31 cellular contexts compared by ENCODE assay signal in the genomic region with DNA sequence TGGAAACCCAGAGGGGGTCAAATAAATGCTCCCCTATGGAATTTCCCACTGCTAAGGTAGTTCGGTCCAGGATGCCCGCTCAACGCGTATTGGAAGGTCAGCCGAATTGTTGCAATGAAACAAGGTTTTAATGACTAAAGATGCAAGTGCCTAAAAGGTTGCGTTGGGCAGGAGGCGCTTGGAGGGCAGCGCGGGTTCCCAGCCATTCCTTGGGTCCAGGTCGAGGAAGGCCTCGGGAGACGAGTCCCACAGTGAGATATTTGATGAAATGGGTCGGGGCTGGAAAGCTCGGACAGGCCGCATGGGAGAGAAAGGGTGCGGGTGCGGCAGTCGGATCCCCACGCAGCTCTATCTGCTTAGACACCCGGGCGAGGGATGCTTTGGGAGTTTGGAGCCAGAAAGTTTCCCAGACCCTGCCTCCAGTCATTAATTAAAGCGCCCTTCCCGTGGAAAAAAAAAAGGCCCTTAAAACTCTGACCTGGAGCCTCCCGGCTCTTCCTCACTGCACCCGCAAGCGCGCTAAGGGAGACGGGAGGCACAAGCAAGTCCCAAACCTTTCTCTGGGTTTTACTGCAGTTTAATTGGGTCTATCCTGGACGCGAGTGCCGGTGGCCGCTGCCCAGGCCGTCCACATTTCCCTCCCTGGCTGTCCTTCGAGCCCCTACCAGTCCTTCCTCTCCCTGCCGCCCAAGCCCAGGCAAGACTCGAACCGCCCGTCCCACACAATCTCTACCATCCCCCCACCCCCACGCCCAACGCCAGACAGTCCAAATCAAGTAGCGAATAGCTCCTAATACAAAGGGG. TPM values are rescaled to one million over a fixed set of nuclear protein-coding genes. Genes with fewer than 3 reads are reported as not detected.
DNase-seq lines count a peak whose midpoint lies in the region; ATAC-seq and TF ChIP-seq lines count a peak whose summit lies in the region.
"Had no signal": no experiment of that assay in that cellular context is flagged by ENCODE, and none has a peak within 500 bp of the region (broad histone marks: within the 10 kb centered on the region; RNA-seq: fewer than 3 reads in every experiment).

No MANE protein-coding gene starts in this region.

- H2BK120ac ChIP-seq in trophoblast cell (ENCODE audit: insufficient read depth, low read length, poor library complexity): no peak overlapping the region

- H3K36me3 ChIP-seq in HUES48 (ENCODE audit: control insufficient read depth, insufficient read depth, low read length) (no peaks in the 10 kb centered on the region), trophoblast cell (ENCODE audit: control insufficient read depth in 1 of 2, insufficient read depth in 2 of 2, low read length in 2 of 2) (no peaks in the 10 kb centered on the region)
- H3K36me3 ChIP-seq: adrenal gland; BLaER1 treated with 17β-estradiol and CSF1 and Interleukin-3, amounts not matched to agents 10 nM and 100 nM; gastroesophageal sphincter; HAP-1; right lobe of liver; uterus had no signal

- H3K9me3 Mint-ChIP-seq in brain: peaks cover 0 to 9% (median 5%) of the 10 kb centered on the region in 5 experiments

- H2BK12ac ChIP-seq in trophoblast cell (ENCODE audit: low read length): peak overlapping the region; percentile 42

- no peak overlapping the region for H2BK5ac ChIP-seq in trophoblast cell (ENCODE audit: low read depth, low read length, poor library complexity)

- WGBS in trophoblast cell (ENCODE audit: extremely low coverage, insufficient coverage, insufficient read length): no CpG with 5 or more reads among the region's 41 CpGs

- peaks cover 100% of the 10 kb centered on the region for H3K27me3 Mint-ChIP-seq in brain

- H4K91ac ChIP-seq in trophoblast cell (ENCODE audit: low read depth, low read length): peak overlapping the region; percentile 70

- H3K18ac ChIP-seq in trophoblast cell (ENCODE audit: low read length): peak overlapping the region; percentile 34

- H3K14ac ChIP-seq in trophoblast cell (ENCODE audit: low read length): peak overlapping the region; percentile 18

- H3K4me2 ChIP-seq in trophoblast cell (ENCODE audit: low read length): peak overlapping the region; percentile 78
- H3K4me2 ChIP-seq: BLaER1 treated with 17β-estradiol and CSF1 and Interleukin-3, amounts not matched to agents 10 nM and 100 nM had no signal

- H3K4me3 Mint-ChIP-seq in brain: peak overlapping the region; percentile 31 to 86 (median 54)
- H3K4me3 Mint-ChIP-seq: activated CD4-positive, alpha-beta T cell treated with anti-CD3 and anti-CD28 coated beads for 36 hours; activated CD8-positive, alpha-beta T cell treated with anti-CD3 and anti-CD28 coated beads, Interleukin-2, amount 10 ng/mL, durations not matched to agents 7 days and 5 days had no signal

- no peaks in the 10 kb centered on the region; the same call in 1 of the 2 replicates for H3K9me3 ChIP-seq in HUES48 (ENCODE audit: control insufficient read depth, insufficient read depth, low read length)
- H3K9me3 ChIP-seq in iPS-18c (ENCODE audit: control insufficient read depth, insufficient read depth, low read length): no peaks in the 10 kb centered on the region
- peaks cover 3% of the 10 kb centered on the region for H3K9me3 ChIP-seq in trophoblast cell (ENCODE audit: insufficient read depth, low read depth, low read length)
- H3K9me3 ChIP-seq: adrenal gland, HAP-1, MG63, right lobe of liver, uterus had no signal

- peaks cover 44% of the 10 kb centered on the region for H3K4me1 Mint-ChIP-seq in brain

- H2AFZ ChIP-seq in trophoblast cell (ENCODE audit: insufficient read depth, low read length, poor library complexity): no peak overlapping the region

- DNase-seq in trophoblast cell: no peak
- no peak for DNase-seq in NCI-H526 (lab: John Stamatoyannopoulos, UW)
- no peak for DNase-seq in SK-N-DZ (ENCODE audit: low spot score)
- DNase-seq: activated CD4-positive, alpha-beta T cell treated with anti-CD3 and anti-CD28 coated beads for 36 hours; activated CD8-positive, alpha-beta T cell treated with anti-CD3 and anti-CD28 coated beads, Interleukin-2, amount 10 ng/mL, durations not matched to agents 7 days and 5 days; activated gamma-delta T cell treated with Interleukin-2 at 50 U/mL for 16 hours; activated T-cell treated with anti-CD3 and anti-CD28 coated beads for 4 hours; adrenal gland; COR-L47; DMS53; GF-D8; hypothalamus; KBM-7; MG63; NCI-H1417; NCI-H2081 treated with DMSO at 0.1 percent for 48 hours; NCI-H446; posterior cingulate gyrus; right lobe of liver; stimulated activated naive CD4-positive, alpha-beta T cell treated with Interleukin-2 at 50 U/mL for 16 hours; uterus had no signal

- peak overlapping the region; percentile 52; the same call in 1 of the 2 replicates for H3K4me3 ChIP-seq in HUES48 (ENCODE audit: low read depth, low read length)
- peak overlapping the region; percentile 38 for H3K4me3 ChIP-seq in iPS-18c (ENCODE audit: insufficient read depth, low read depth, low read length)
- H3K4me3 ChIP-seq in trophoblast cell (ENCODE audit: low read depth, low read length): no peak overlapping the region
- H3K4me3 ChIP-seq: adrenal gland; BLaER1 treated with 17β-estradiol and CSF1 and Interleukin-3, amounts not matched to agents 10 nM and 100 nM; gastroesophageal sphincter; HAP-1; MG63; right lobe of liver; uterus had no signal

- H2AK5ac ChIP-seq in trophoblast cell (ENCODE audit: low read length): peak overlapping the region; percentile 22

- peak overlapping the region; percentile 42 for H4K8ac ChIP-seq in trophoblast cell (ENCODE audit: low read depth, low read length)

- no peak overlapping the region for H3K23ac ChIP-seq in trophoblast cell (ENCODE audit: low read length)

- peaks cover 100% of the 10 kb centered on the region for H3K27me3 ChIP-seq in HUES48 (ENCODE audit: control insufficient read depth, insufficient read depth, low read length)
- H3K27me3 ChIP-seq in trophoblast cell (ENCODE audit: insufficient read depth, low read length): peaks cover 15% of the 10 kb centered on the region
- H3K27me3 ChIP-seq: MG63 had no signal

- no peak overlapping the region for H4K12ac ChIP-seq in trophoblast cell (ENCODE audit: low read depth, low read length)

- H3K27ac ChIP-seq in HUES48 (ENCODE audit: low read depth, low read length): no peak overlapping the region
- H3K27ac ChIP-seq in trophoblast cell (ENCODE audit: low read depth, low read length): no peak overlapping the region
- H3K27ac ChIP-seq: adrenal gland; BLaER1 treated with 17β-estradiol and CSF1 and Interleukin-3, amounts not matched to agents 10 nM and 100 nM; gastroesophageal sphincter; right lobe of liver; RWPE1; uterus had no signal

- H3K27ac Mint-ChIP-seq in brain: no peak overlapping the region
- H3K27ac Mint-ChIP-seq: activated CD4-positive, alpha-beta T cell treated with anti-CD3 and anti-CD28 coated beads for 36 hours; nephron had no signal

- peaks cover 9% of the 10 kb centered on the region for H3K79me1 ChIP-seq in trophoblast cell (ENCODE audit: low read length)

- H3K4me1 ChIP-seq in HUES48 (ENCODE audit: control insufficient read depth, insufficient read depth, low read length) (peaks cover 77% of the 10 kb centered on the region), trophoblast cell (ENCODE audit: control insufficient read depth in 1 of 2, insufficient read depth in 2 of 2, low read length in 2 of 2) (peaks cover 11 to 17% of the 10 kb centered on the region in 2 experiments)
- H3K4me1 ChIP-seq: adrenal gland; BLaER1 treated with 17β-estradiol and CSF1 and Interleukin-3, amounts not matched to agents 10 nM and 100 nM; right lobe of liver had no signal

- no peak for TF ChIP-seq CTCF in brain (conservative IDR thresholded peaks at IDR 0.05)

- H3K79me2 ChIP-seq in trophoblast cell (ENCODE audit: control insufficient read depth, insufficient read depth, low read length, poor library complexity): no peaks in the 10 kb centered on the region

- H3K4ac ChIP-seq in trophoblast cell (ENCODE audit: low read depth, low read length): no peak overlapping the region

- H3K36me3 Mint-ChIP-seq in brain: no peaks in the 10 kb centered on the region

- ATAC-seq in activated CD4-positive, CD25-positive, alpha-beta regulatory T cell treated with anti-CD3 and anti-CD28 coated beads, Interleukin-2, amount 50 U/mL, for 24 hours: no peak
- ATAC-seq in HG03457 (IDR thresholded peaks at IDR 0.05; ENCODE audit: unreplicated experiment): no peak
- ATAC-seq: activated CD4-positive, alpha-beta T cell treated with anti-CD3 and anti-CD28 coated beads for 36 hours; activated CD8-positive, alpha-beta T cell treated with anti-CD3 and anti-CD28 coated beads, Interleukin-2, amount 10 ng/mL, durations not matched to agents 7 days and 5 days; gastroesophageal sphincter; right lobe of liver had no signal

- no peak overlapping the region for H3K9ac ChIP-seq in HUES48 (ENCODE audit: low read depth, low read length)
- no peak overlapping the region for H3K9ac ChIP-seq in trophoblast cell (ENCODE audit: low read length)
- H3K9ac ChIP-seq: BLaER1 treated with 17β-estradiol and CSF1 and Interleukin-3, amounts not matched to agents 10 nM and 100 nM had no signal

RNA-seq across cellular contexts. Expression of gene TFAP2A, which starts 24.2 kb away (rescaled TPM):
- polyA plus RNA-seq in brain (ENCODE audit: insufficient read depth, low read depth, low replicate concordance): 18.1 TPM
- 329 and 338 TPM in 2 replicates for polyA plus RNA-seq in trophoblast cell (2013)
- not detected in 2 replicates for polyA plus RNA-seq in SK-N-DZ (2014; cell fraction: cytosol; rRNA removed)
- not detected in 2 replicates for polyA plus RNA-seq in SK-N-DZ (2014; cell fraction: nucleus; rRNA removed)
